Comparison of ENCODE assay signal across 8 cellular contexts in genomic region chrX:154040307-154040756, GRCh38. TPM values are rescaled to one million over a fixed set of nuclear protein-coding genes. Genes with fewer than 3 reads are reported as not detected.
DNase-seq lines count a peak whose midpoint lies in the region; ATAC-seq, FAIRE-seq and TF ChIP-seq lines count a peak whose summit lies in the region.

No MANE protein-coding gene starts in this region.

- TF ChIP-seq EP300 in K562 (IDR thresholded peaks at IDR 0.05; ENCODE audit: low read length) (no peak), tibial nerve (IDR thresholded peaks at IDR 0.05) (peak in 1 of 2 donors; percentile 20)

- no peaks in the 10 kb centered on the region for H4K20me1 ChIP-seq in K562 (replicated peaks; ENCODE audit: control insufficient read depth, insufficient read depth, low read length)

- no peaks in the 10 kb centered on the region for H3K36me3 ChIP-seq in ACC112 (ENCODE audit: insufficient read depth, low read length)
- peaks cover 52% of the 10 kb centered on the region for H3K36me3 ChIP-seq in K562 (ENCODE audit: control insufficient read depth, insufficient read depth, low read length)
- peaks cover 4% of the 10 kb centered on the region for H3K36me3 ChIP-seq in mesodermal cell (ENCODE audit: control insufficient read depth, insufficient read depth, low read length)
- H3K36me3 ChIP-seq in tibial nerve: no peaks in the 10 kb centered on the region
- H3K36me3 ChIP-seq in Peyer's patch: no peaks in the 10 kb centered on the region

- 34% methylated on average over 7 of the region's 7 CpGs for WGBS in K562 (ENCODE audit: insufficient coverage, low coverage, missing lambda C conversion rate)
- WGBS in mesodermal cell (ENCODE audit: insufficient coverage in 2 of 2), 2 experiments: 100% methylated on average over 2 of the region's 7 CpGs; no CpG with 5 or more reads in 1 of the 2 experiments
- 15 to 46% methylated on average over 7 of the region's 7 CpGs for WGBS in tibial nerve, 2 donors

- H3K4me3 ChIP-seq in ACC112 (ENCODE audit: low read depth, low read length) (peak overlapping the region; percentile 33; the same call in 1 of the 2 replicates), K562 (no peak overlapping the region), mesodermal cell (ENCODE audit: extremely low read depth, insufficient read depth, low read length, poor library complexity, severe bottlenecking) (no peak overlapping the region), tibial nerve (no peak overlapping the region), Peyer's patch (no peak overlapping the region)

- in situ Hi-C loops in K562 (cut with MboI): no loop called here

- H3K9ac ChIP-seq in K562 (ENCODE audit: insufficient read depth in 1 of 2, low read depth in 2 of 2, low read length in 2 of 2): no peak overlapping the region; a peak in 1 of 4 replicates

- H3K4me3 Mint-ChIP-seq in HFFc6: peak overlapping the region; percentile 4; the same call in 1 of the 2 replicates

- peaks cover 38% of the 10 kb centered on the region for H3K79me2 ChIP-seq in ACC112 (ENCODE audit: control insufficient read depth, insufficient read depth, low read length, unreplicated experiment)
- H3K79me2 ChIP-seq in K562 (ENCODE audit: control insufficient read depth, insufficient read depth, low read length): peaks cover 80% of the 10 kb centered on the region

- H3K4me1 ChIP-seq in ACC112 (ENCODE audit: control insufficient read depth, insufficient read depth, low read length, unreplicated experiment) (peaks cover 62% of the 10 kb centered on the region), K562 (replicated peaks in 1 of 2; ENCODE audit: control insufficient read depth in 2 of 2, insufficient read depth in 2 of 2, low read length in 2 of 2) (no peaks in the 10 kb centered on the region; a peak in 2 of 5 replicates), mesodermal cell (ENCODE audit: control insufficient read depth, insufficient read depth, low read length, poor library complexity, severe bottlenecking) (peaks cover 24% of the 10 kb centered on the region), tibial nerve (peaks cover 0 to 76% (median 17%) of the 10 kb centered on the region in 4 donors), Peyer's patch (no peaks in the 10 kb centered on the region)

- POLR2A ChIA-PET in K562 (lab: Yijun Ruan, JAX): interaction anchor here (1.0 kb wide), 1 partner anchor 20 kb away, joined by 3 read pairs; no protein-coding TSS in a partner anchor

- DNase-seq in HFFc6: peak; percentile 72
- no peak for DNase-seq in K562 (ENCODE audit: extremely low read depth in 1 of 4, low spot score in 3 of 4)
- DNase-seq in tibial nerve (ENCODE audit: low spot score in 2 of 2): no peak
- DNase-seq in HTR-8/SVneo (ENCODE audit: insufficient read length, low spot score): no peak
- no peak for DNase-seq in Peyer's patch

- H3K36me3 Mint-ChIP-seq in HFFc6 (ENCODE audit: low read depth): no peaks in the 10 kb centered on the region; the same call in 1 of the 2 replicates

- H3K27ac ChIP-seq in ACC112 (ENCODE audit: low read depth, low read length): peak overlapping the region; percentile 94
- no peak overlapping the region for H3K27ac ChIP-seq in K562 (ENCODE audit: extremely low read depth, low read depth, low read length)
- H3K27ac ChIP-seq in mesodermal cell (ENCODE audit: low read depth, low read length, severe bottlenecking): peak overlapping the region; percentile 6
- H3K27ac ChIP-seq in tibial nerve: peak overlapping the region in 2 of 4 donors; percentile 47 to 67
- H3K27ac ChIP-seq in Peyer's patch: peak overlapping the region in 1 of 4 donors; percentile 30

- TF ChIP-seq RAD21 in K562 (CRISPR knock-in tag; conservative IDR thresholded peaks at IDR 0.05 in 1 of 2, IDR thresholded peaks at IDR 0.05 in 1 of 2): no peak

- ATAC-seq in K562 (peak; percentile 67), GM21723 (IDR thresholded peaks at IDR 0.05; ENCODE audit: unreplicated experiment) (no peak)

- peaks cover 40% of the 10 kb centered on the region for H3K4me1 Mint-ChIP-seq in HFFc6 (ENCODE audit: low read depth)

- no TSS peak for BruUV-seq in K562 (replicated peaks; lab: Mats Ljungman, UMichigan)

- H3K4me2 ChIP-seq in K562 (ENCODE audit: insufficient read depth, low read length): no peak overlapping the region

- intact Hi-C loops in K562 (cut with micrococcal nuclease): no loop called here

- TF ChIP-seq POLR2A in K562 (conservative IDR thresholded peaks at IDR 0.05) (no peak), tibial nerve (IDR thresholded peaks at IDR 0.05) (no peak), Peyer's patch (IDR thresholded peaks at IDR 0.05) (no peak)

- H3K27ac Mint-ChIP-seq in HFFc6: peak overlapping the region; percentile 72

- H3K9me3 ChIP-seq in K562 (replicated peaks; ENCODE audit: control insufficient read depth, insufficient read depth, low read depth, low read length): no peaks in the 10 kb centered on the region
- no peaks in the 10 kb centered on the region for H3K9me3 ChIP-seq in mesodermal cell (ENCODE audit: control insufficient read depth, low read length)
- no peaks in the 10 kb centered on the region for H3K9me3 ChIP-seq in tibial nerve
- no peaks in the 10 kb centered on the region for H3K9me3 ChIP-seq in Peyer's patch

- H2AFZ ChIP-seq in ACC112 (ENCODE audit: low read length, unreplicated experiment) (no peak overlapping the region), K562 (ENCODE audit: low read depth, low read length) (no peak overlapping the region)

- H3K9me1 ChIP-seq in K562 (ENCODE audit: control insufficient read depth, insufficient read depth, low read length): no peaks in the 10 kb centered on the region

- FAIRE-seq in K562 (lab: Jason Lieb, UNC) (no peak), HTR-8/SVneo (lab: Jason Lieb, UNC) (no peak)

- H3K9me3 Mint-ChIP-seq in HFFc6: no peaks in the 10 kb centered on the region

- CTCF ChIA-PET in K562 (lab: Yijun Ruan, JAX; ENCODE audit: low intra/inter-chr PET ratio): no interaction called here

- TF ChIP-seq CTCF in HFFc6 (IDR thresholded peaks at IDR 0.05) (no peak), K562 (IDR thresholded peaks at IDR 0.05 in 2 of 3, conservative IDR thresholded peaks at IDR 0.05 in 1 of 3; ENCODE audit: insufficient read depth in 2 of 3, low read depth in 1 of 3, low read length in 3 of 3) (no peak), tibial nerve (IDR thresholded peaks at IDR 0.05) (no peak), Peyer's patch (IDR thresholded peaks at IDR 0.05) (no peak)

- H3K27me3 ChIP-seq in ACC112 (ENCODE audit: insufficient read depth, low read length): no peaks in the 10 kb centered on the region
- no peaks in the 10 kb centered on the region for H3K27me3 ChIP-seq in K562 (ENCODE audit: control insufficient read depth in 2 of 2, insufficient read depth in 2 of 2, low read length in 2 of 2)
- no peaks in the 10 kb centered on the region for H3K27me3 ChIP-seq in tibial nerve
- no peaks in the 10 kb centered on the region for H3K27me3 ChIP-seq in Peyer's patch

- peaks cover 4% of the 10 kb centered on the region; the same call in 1 of the 2 replicates for H3K27me3 Mint-ChIP-seq in HFFc6 (ENCODE audit: insufficient read depth)

RNA-seq across cellular contexts. Expression of gene IRAK1, which starts 20.6 kb away (rescaled TPM):
- 100 to 1,000 TPM; 103 to 133 (median 120) TPM for total RNA-seq in HFFc6 (2021; fragmentation: NEBNext Ultra II Directional; extraction: Animal tissue kit (Norgen Biotek cat#: 25700))
- 92.6 and 283 TPM in 2 replicates for total RNA-seq in K562 (2011; cell fraction: chromatin; rRNA removed; ENCODE audit: low replicate concordance)
- 241 and 247 TPM in 2 replicates for total RNA-seq in K562 (2011; cell fraction: nucleolus; rRNA removed)
- 125 and 132 TPM in 2 replicates for total RNA-seq in K562 (2011; cell fraction: nucleoplasm; rRNA removed)
- total RNA-seq in K562 (2014; rRNA removed) (220 and 274 TPM in 2 replicates), K562 (2014; rRNA removed; fragmentation: Illumina TruSeq; extraction: Trizol) (52.2 and 68.1 TPM in 2 replicates), K562 (2015; rRNA removed; fragmentation: Illumina TruSeq; extraction: Trizol) (138 and 144 TPM in 2 replicates), K562 (2021) (260 and 261 TPM in 2 replicates), tibial nerve (100 to 1,000 TPM in 1 of 4 donors, 10 to 100 TPM in 3; 50.7 to 127 (median 64.4) TPM), Peyer's patch (100 to 1,000 TPM; 111 to 150 (median 122) TPM)
- polyA plus RNA-seq in K562 (2011; rRNA removed) (91.6 and 104 TPM in 2 replicates), K562 (2014; fragmentation: Illumina TruSeq; extraction: Trizol) (78.9 and 128 TPM in 2 replicates), K562 (2014; fragmentation: Nextera tagmentation; extraction: Ambion mirVana) (10 to 100 TPM; 11.6 to 16.1 TPM), K562 (2014; rRNA removed) (177 and 184 TPM in 2 replicates)
- polyA plus RNA-seq in K562 (2011; cell fraction: cytosol; rRNA removed): 93.8 and 232 TPM in 2 replicates
- 88.5 and 119 TPM in 2 replicates for polyA plus RNA-seq in K562 (2011; cell fraction: nucleus; rRNA removed)
- polyA plus RNA-seq in K562 (2012): 223 and 331 TPM in 2 replicates
- polyA minus RNA-seq in K562 (2011; rRNA and poly(A)+ RNA removed): 49.2 and 97.3 TPM in 2 replicates
- polyA minus RNA-seq in K562 (2011; cell fraction: cytosol; rRNA and poly(A)+ RNA removed): 145 and 167 TPM in 2 replicates
- polyA minus RNA-seq in K562 (2011; cell fraction: nucleus; rRNA and poly(A)+ RNA removed): 49.9 and 54.3 TPM in 2 replicates
- polyA plus RNA-seq in mesodermal cell (2013, experiment 1 of 2): 57.0 TPM
- polyA plus RNA-seq in mesodermal cell (2013, experiment 2 of 2): 45.5 TPM

RNA-seq across cellular contexts. Expression of gene MECP2, which starts 57.2 kb away (rescaled TPM):
- total RNA-seq in HFFc6 (2021; fragmentation: NEBNext Ultra II Directional; extraction: Animal tissue kit (Norgen Biotek cat#: 25700)): 10 to 100 TPM; 28.8 to 35.8 (median 31.9) TPM
- total RNA-seq in K562 (2011; cell fraction: chromatin; rRNA removed; ENCODE audit: low replicate concordance): 194 and 293 TPM in 2 replicates
- total RNA-seq in K562 (2011; cell fraction: nucleolus; rRNA removed): 88.6 and 110 TPM in 2 replicates
- total RNA-seq in K562 (2011; cell fraction: nucleoplasm; rRNA removed): 202 and 316 TPM in 2 replicates
- total RNA-seq in K562 (2014; rRNA removed): 36.6 and 52.6 TPM in 2 replicates
- total RNA-seq in K562 (2014; rRNA removed; fragmentation: Illumina TruSeq; extraction: Trizol): 34.2 and 45.6 TPM in 2 replicates
- total RNA-seq in K562 (2015; rRNA removed; fragmentation: Illumina TruSeq; extraction: Trizol): 30.0 and 32.1 TPM in 2 replicates
- total RNA-seq in K562 (2021): 48.1 and 50.9 TPM in 2 replicates
- 23.8 and 27.8 TPM in 2 replicates for polyA plus RNA-seq in K562 (2011; rRNA removed)
- polyA plus RNA-seq in K562 (2011; cell fraction: cytosol; rRNA removed): 10.0 and 12.9 TPM in 2 replicates
- 28.1 and 31.4 TPM in 2 replicates for polyA plus RNA-seq in K562 (2011; cell fraction: nucleus; rRNA removed)
- polyA plus RNA-seq in K562 (2012): 21.0 and 24.8 TPM in 2 replicates
- 30.2 and 30.5 TPM in 2 replicates for polyA plus RNA-seq in K562 (2014; fragmentation: Illumina TruSeq; extraction: Trizol)
- 1 to 10 TPM; 2.1 to 2.3 TPM for polyA plus RNA-seq in K562 (2014; fragmentation: Nextera tagmentation; extraction: Ambion mirVana)
- polyA plus RNA-seq in K562 (2014; rRNA removed): 32.7 and 33.0 TPM in 2 replicates
- 54.3 and 62.1 TPM in 2 replicates for polyA minus RNA-seq in K562 (2011; rRNA and poly(A)+ RNA removed)
- polyA minus RNA-seq in K562 (2011; cell fraction: cytosol; rRNA and poly(A)+ RNA removed): 11.3 and 19.4 TPM in 2 replicates
- 30.7 and 48.5 TPM in 2 replicates for polyA minus RNA-seq in K562 (2011; cell fraction: nucleus; rRNA and poly(A)+ RNA removed)
- 25.3 TPM for polyA plus RNA-seq in mesodermal cell (2013, experiment 1 of 2)
- polyA plus RNA-seq in mesodermal cell (2013, experiment 2 of 2): 22.6 TPM
- total RNA-seq in tibial nerve: 10 to 100 TPM; 71.6 to 96.5 (median 83.1) TPM
- total RNA-seq in Peyer's patch: 100 to 1,000 TPM in 1 of 4 donors, 10 to 100 TPM in 3; 39.8 to 147 (median 55.4) TPM
